Comparison of ENCODE assay signal across 8 cellular contexts in genomic region chr11:12673924-12674570, GRCh38. TPM values are rescaled to one million over a fixed set of nuclear protein-coding genes. Genes with fewer than 3 reads are reported as not detected.
A peak's percentile ranks its signal among the peaks of the same experiment; 100 is the strongest.
DNase-seq lines count a peak whose midpoint lies in the region; ATAC-seq and TF ChIP-seq lines count a peak whose summit lies in the region.

TEAD1 (plus strand) TSS chr11:12674421.

- peak within 1 kb of the TSS; percentile 86 for H3K4me3 ChIP-seq in BE2C (ENCODE audit: low read depth, low read length)
- H3K4me3 ChIP-seq in HL-60 (replicated peaks; ENCODE audit: insufficient read depth, low read length), result peak within 1 kb of the TSS; percentile 64
- peak within 1 kb of the TSS; percentile 37 for H3K4me3 ChIP-seq in mononuclear cell (ENCODE audit: low read length)

- H3K27ac ChIP-seq in HL-60 (replicated peaks) (no peak within 1 kb of the TSS), epithelial cell of prostate (peak within 1 kb of the TSS; percentile 87)

- peaks cover 9% of the 10 kb centered on the region for H3K4me1 Mint-ChIP-seq in activated T-cell treated with anti-CD3 and anti-CD28 coated beads, Interleukin-2, amount 50 U/mL, for 24 hours (ENCODE audit: low read depth)

- no peaks in the 10 kb centered on the region for H3K9me3 ChIP-seq in BE2C
- no peaks in the 10 kb centered on the region for H3K9me3 ChIP-seq in mononuclear cell (ENCODE audit: low read depth, low read length)

- H3K27me3 ChIP-seq in BE2C (no peaks in the 10 kb centered on the region), HL-60 (ENCODE audit: insufficient read depth, poor library complexity, severe bottlenecking) (peaks cover 47% of the 10 kb centered on the region), mononuclear cell (ENCODE audit: insufficient read depth, low read length) (peaks cover 75% of the 10 kb centered on the region)

- DNase-seq in BE2C (peak; percentile 93), HL-60 (ENCODE audit: low read depth in 1 of 2, low spot score in 1 of 2) (peak; percentile 26 to 46), NOMO-1 treated with DMSO at 0.1 percent for 48 hours (lab: John Stamatoyannopoulos, UW; ENCODE audit: unreplicated experiment) (peak; percentile 78), epithelial cell of prostate (ENCODE audit: low read depth, low spot score) (peak; percentile 66)
- DNase-seq in activated T-cell treated with anti-CD3 and anti-CD28 coated beads, Interleukin-2, amount 50 U/mL, for 24 hours, result peak; percentile 91
- DNase-seq in stimulated activated CD8-positive, alpha-beta memory T cell treated with anti-CD3 and anti-CD28 coated beads, Interleukin-15, amount 100 ng/mL, for 48 hours (ENCODE audit: low read depth in 2 of 2), result peak; percentile 65 to 78

- H3K4me3 Mint-ChIP-seq in activated T-cell treated with anti-CD3 and anti-CD28 coated beads, Interleukin-2, amount 50 U/mL, for 24 hours, result peak within 1 kb of the TSS; percentile 72

- peaks cover 7% of the 10 kb centered on the region for H3K36me3 ChIP-seq in BE2C

- H3K9me3 Mint-ChIP-seq in activated T-cell treated with anti-CD3 and anti-CD28 coated beads, Interleukin-2, amount 50 U/mL, for 24 hours, result no peaks in the 10 kb centered on the region

- TF ChIP-seq CTCF in BE2C (IDR thresholded peaks at IDR 0.05; ENCODE audit: low read depth, low read length), result no peak
- no peak for TF ChIP-seq CTCF in HL-60 (IDR thresholded peaks at IDR 0.05; ENCODE audit: insufficient read depth, low read length)

- H3K36me3 Mint-ChIP-seq in activated T-cell treated with anti-CD3 and anti-CD28 coated beads, Interleukin-2, amount 50 U/mL, for 24 hours (ENCODE audit: low read depth), result no peaks in the 10 kb centered on the region

- H3K4me1 ChIP-seq in BE2C (no peaks in the 10 kb centered on the region; the same call in 1 of the 2 replicates), mononuclear cell (ENCODE audit: insufficient read depth, low read length) (peaks cover 8% of the 10 kb centered on the region)

- H3K27me3 Mint-ChIP-seq in activated T-cell treated with anti-CD3 and anti-CD28 coated beads, Interleukin-2, amount 50 U/mL, for 24 hours, result peaks cover 81% of the 10 kb centered on the region

- ATAC-seq in GM19452 (IDR thresholded peaks at IDR 0.05; ENCODE audit: unreplicated experiment), result peak; percentile 84

- H3K27ac Mint-ChIP-seq in activated T-cell treated with anti-CD3 and anti-CD28 coated beads, Interleukin-2, amount 50 U/mL, for 24 hours, result peak within 1 kb of the TSS; percentile 37

RNA-seq across cellular contexts. Expression of gene TEAD1, which starts in this region (rescaled TPM):
- 39.2 TPM for polyA plus RNA-seq in BE2C (2012; ENCODE audit: insufficient read depth, insufficient read length, low read depth)
- total RNA-seq in mononuclear cell, result not detected

Comparison
In these comparisons a context has a peak if more than half of its experiments do, and no peak if none do; other contexts are left out.
1. DNase-seq: peak in every context shown above with its lines; median percentile 93 in BE2C; 91 in activated T-cell treated with anti-CD3 and anti-CD28 coated beads, Interleukin-2, amount 50 U/mL, for 24 hours; 78 in NOMO-1 treated with DMSO at 0.1 percent for 48 hours; 72 in stimulated activated CD8-positive, alpha-beta memory T cell treated with anti-CD3 and anti-CD28 coated beads, Interleukin-15, amount 100 ng/mL, for 48 hours; 66 in epithelial cell of prostate; 36 in HL-60.